In the genomic region with DNA sequence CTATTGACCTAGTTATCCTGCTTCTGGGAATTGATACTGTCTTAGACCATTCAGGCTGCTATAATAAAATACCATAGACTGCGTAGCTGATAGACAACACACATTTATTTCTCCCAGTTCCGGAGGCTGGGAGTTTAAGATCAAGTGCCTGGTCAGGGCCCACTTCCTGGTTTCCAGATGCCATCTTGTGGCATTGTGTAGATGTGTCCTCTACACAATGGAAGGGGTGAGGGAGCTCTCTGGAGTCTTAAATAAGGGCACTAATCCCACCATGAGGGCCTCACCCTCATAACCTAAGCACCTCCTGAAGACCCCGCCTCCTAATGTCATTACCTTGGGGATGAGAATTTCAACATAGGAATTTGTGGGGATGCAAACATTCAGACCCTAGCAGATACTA, we compare ENCODE assay signal across 13 cellular contexts.
DNase-seq lines count a peak whose midpoint lies in the region; ATAC-seq, FAIRE-seq and TF ChIP-seq lines count a peak whose summit lies in the region.
"Had no signal": no experiment of that assay in that cellular context is flagged by ENCODE, and none has a peak within 500 bp of the region (broad histone marks: within the 10 kb centered on the region; RNA-seq: fewer than 3 reads in every experiment).

No MANE protein-coding gene starts in this region.

- H3K9me3 Mint-ChIP-seq in CD4-positive, alpha-beta T cell, result peaks cover 5% of the 10 kb centered on the region
- H3K9me3 Mint-ChIP-seq in immature natural killer cell, result no peaks in the 10 kb centered on the region

- H3K36me3 Mint-ChIP-seq in CD4-positive, alpha-beta T cell (ENCODE audit: low read depth), result no peaks in the 10 kb centered on the region
- no peaks in the 10 kb centered on the region for H3K36me3 Mint-ChIP-seq in immature natural killer cell
- H3K36me3 Mint-ChIP-seq: mesothelial cell of epicardium, type B pancreatic cell had no signal

- TF ChIP-seq CTCF in D721Med (IDR thresholded peaks at IDR 0.05; ENCODE audit: insufficient read depth, missing control alignments), result peak; percentile 16
- TF ChIP-seq CTCF in foreskin fibroblast (IDR thresholded peaks at IDR 0.05; ENCODE audit: low read depth, low read length), result no peak
- TF ChIP-seq CTCF in CD4-positive, alpha-beta T cell (IDR thresholded peaks at IDR 0.05), result no peak

- H3K4me3 ChIP-seq in foreskin fibroblast (ENCODE audit: low read depth in 1 of 2, low read length in 2 of 2), result no peak overlapping the region
- H3K4me3 ChIP-seq: colonic mucosa had no signal

- FAIRE-seq in D721Med (lab: Jason Lieb, UNC), result no peak

- no peaks in the 10 kb centered on the region for H3K4me1 Mint-ChIP-seq in CD4-positive, alpha-beta T cell (ENCODE audit: low read depth)
- no peaks in the 10 kb centered on the region for H3K4me1 Mint-ChIP-seq in immature natural killer cell
- H3K4me1 Mint-ChIP-seq: mesothelial cell of epicardium had no signal

- CTCF ChIA-PET in CD4-positive, alpha-beta T cell (lab: Charles Lee), result no interaction called here

- no peak for ATAC-seq in CD4-positive, alpha-beta T cell (ENCODE audit: poor library complexity)
- ATAC-seq in GM18858 (IDR thresholded peaks at IDR 0.05; ENCODE audit: unreplicated experiment), result no peak

- no peaks in the 10 kb centered on the region for H3K27me3 ChIP-seq in CD4-positive, alpha-beta T cell (ENCODE audit: control insufficient read depth, insufficient read depth, low read length)
- H3K27me3 ChIP-seq: colonic mucosa had no signal

- no peaks in the 10 kb centered on the region for H3K27me3 Mint-ChIP-seq in CD4-positive, alpha-beta T cell
- peaks cover 0 to 6% (median 4%) of the 10 kb centered on the region in 3 donors for H3K27me3 Mint-ChIP-seq in immature natural killer cell (ENCODE audit: low read depth in 3 of 3)
- H3K27me3 Mint-ChIP-seq: type B pancreatic cell had no signal

- intact Hi-C loops in CD4-positive, alpha-beta T cell (cut with DNase I, micrococcal nuclease), result no loop called here

- no peak overlapping the region for H3K27ac ChIP-seq in CD4-positive, alpha-beta T cell (ENCODE audit: low read depth, low read length)
- H3K27ac ChIP-seq: colonic mucosa had no signal

- no peak overlapping the region for H3K27ac Mint-ChIP-seq in CD4-positive, alpha-beta T cell
- no peak overlapping the region for H3K27ac Mint-ChIP-seq in immature natural killer cell
- H3K27ac Mint-ChIP-seq: mesothelial cell of epicardium, type B pancreatic cell had no signal

- DNase-seq in D721Med (ENCODE audit: insufficient read length, low spot score), result no peak
- DNase-seq in HT-29 (ENCODE audit: low spot score), result peak; percentile 37
- peak; percentile 36 for DNase-seq in RPMI8226
- DNase-seq in foreskin fibroblast, result peak; percentile 7 to 60
- no peak for DNase-seq in CD4-positive, alpha-beta T cell
- no peak for DNase-seq in activated T-cell treated with anti-CD3 and anti-CD28 coated beads, Interleukin-2, amount 50 U/mL, for 1 hour
- DNase-seq in immature natural killer cell, result no peak
- DNase-seq: colonic mucosa, H7, NCI-H2227 treated with DMSO at 0.1 percent for 48 hours had no signal

- H3K4me3 Mint-ChIP-seq in CD4-positive, alpha-beta T cell, result no peak overlapping the region
- no peak overlapping the region for H3K4me3 Mint-ChIP-seq in immature natural killer cell
- H3K4me3 Mint-ChIP-seq: mesothelial cell of epicardium, type B pancreatic cell had no signal

- H3K9me3 ChIP-seq in CD4-positive, alpha-beta T cell (ENCODE audit: control insufficient read depth, low read length), result no peaks in the 10 kb centered on the region
- H3K9me3 ChIP-seq: colonic mucosa had no signal

- POLR2A ChIA-PET in CD4-positive, alpha-beta T cell (lab: Charles Lee), result no interaction called here

Comparison
In these comparisons a context has a peak if more than half of its experiments do, and no peak if none do; other contexts are left out.
1. DNase-seq: peak in HT-29 (single experiment), RPMI8226 (single experiment) and foreskin fibroblast (2 of 2); none in D721Med (single experiment), CD4-positive, alpha-beta T cell (0 of 10), activated T-cell treated with anti-CD3 and anti-CD28 coated beads, Interleukin-2, amount 50 U/mL, for 1 hour (single experiment) and immature natural killer cell (0 of 3).